In genomic region chr18:2502880-2503279, GRCh38 we compare ENCODE assay signal across 26 cellular contexts.
"Had no signal": no experiment of that assay in that cellular context is flagged by ENCODE, and none has a peak within 500 bp of the region (broad histone marks: within the 10 kb centered on the region; RNA-seq: fewer than 3 reads in every experiment).

No MANE protein-coding gene starts in this region.

- ATAC-seq: stimulated activated effector memory CD8-positive, alpha-beta T cell treated with anti-CD3 and anti-CD28 coated beads, Interleukin-12 subunit alpha, Interleukin-12 subunit beta, amount 100 ng/mL, for 72 hours; stimulated activated memory B cell treated with anti-CD40 and anti-IgM and Interleukin-4, amounts not matched to agents 10 μg/mL and 1 μg/mL and 100 μg/mL, for 72 hours; stimulated activated naive B cell treated with anti-CD40 and anti-IgM and Interleukin-4, amounts not matched to agents 10 μg/mL and 1 μg/mL and 100 μg/mL, for 72 hours; stimulated activated naive CD8-positive, alpha-beta T cell treated with anti-CD3 and anti-CD28 coated beads, Interleukin-15, amount 100 ng/mL, for 72 hours; stimulated activated naive CD8-positive, alpha-beta T cell treated with anti-CD3 and anti-CD28 coated beads, Interleukin-15, Interleukin-2, amounts not matched to agents 100 U/mL and 50 U/mL, for 24 hours; upper lobe of right lung had no signal

- H3K4me1 ChIP-seq: stomach, suprapubic skin, testis, thyroid gland, tibial artery, tibial nerve, transverse colon, upper lobe of left lung, upper lobe of right lung, uterus, vagina had no signal

- H3K9me3 ChIP-seq: stomach, suprapubic skin, testis, thoracic aorta, thyroid gland, tibial artery, tibial nerve, transverse colon, upper lobe of left lung, upper lobe of right lung, uterus, vagina had no signal

- H3K27me3 ChIP-seq: stomach, suprapubic skin, testis, thyroid gland, tibial artery, tibial nerve, transverse colon, upper lobe of left lung, upper lobe of right lung, uterus, vagina had no signal

- DNase-seq: stimulated activated CD4-positive, alpha-beta T cell treated with anti-CD3 and anti-CD28 coated beads, Interleukin-2, amount 100 ng/mL, for 48 hours; stimulated activated CD4-positive, alpha-beta T cell treated with anti-CD3 and anti-CD28 coated beads, Interleukin-4, amount 100 ng/mL, for 1 hour; stimulated activated CD4-positive, alpha-beta T cell treated with anti-CD3 and anti-CD28 coated beads, Interleukin-4, amount 100 ng/mL, for 24 hours; stimulated activated CD4-positive, alpha-beta T cell treated with anti-CD3 and anti-CD28 coated beads, Interleukin-4, amount 100 ng/mL, for 4 hours; stimulated activated CD8-positive, alpha-beta memory T cell treated with anti-CD3 and anti-CD28 coated beads, Interleukin-4, amount 100 ng/mL, for 48 hours; stimulated activated naive B cell treated with anti-CD40 and anti-IgM and Interleukin-4, amounts not matched to agents 10 μg/mL and 1 μg/mL and 100 μg/mL, for 72 hours; stimulated activated naive CD4-positive, alpha-beta T cell; stimulated activated naive CD4-positive, alpha-beta T cell treated with Interleukin-2 at 50 U/mL for 16 hours; stimulated activated naive CD8-positive, alpha-beta T cell treated with anti-CD3 and anti-CD28 coated beads, Interleukin-15, amount 100 ng/mL, for 72 hours; stimulated activated naive CD8-positive, alpha-beta T cell treated with anti-CD3 and anti-CD28 coated beads, Interleukin-15, Interleukin-2, amounts not matched to agents 100 U/mL and 50 U/mL, for 24 hours; stomach; substantia nigra; testis; thyroid gland; tibial artery; transverse colon; trophoblast cell; upper lobe of left lung; upper lobe of right lung; uterus had no signal

- H3K4me3 ChIP-seq: stomach, suprapubic skin, testis, thoracic aorta, thyroid gland, tibial artery, tibial nerve, transverse colon, upper lobe of left lung, upper lobe of right lung, uterus, vagina had no signal

- H3K36me3 ChIP-seq: stomach, suprapubic skin, thoracic aorta, thyroid gland, tibial artery, tibial nerve, transverse colon, upper lobe of left lung, upper lobe of right lung, uterus, vagina had no signal

- H3K27ac ChIP-seq: stomach, suprapubic skin, testis, thoracic aorta, thyroid gland, tibial artery, tibial nerve, transverse colon, upper lobe of left lung, upper lobe of right lung, uterus, vagina had no signal
